Comparison of ENCODE assay signal across 10 cellular contexts in the genomic region with DNA sequence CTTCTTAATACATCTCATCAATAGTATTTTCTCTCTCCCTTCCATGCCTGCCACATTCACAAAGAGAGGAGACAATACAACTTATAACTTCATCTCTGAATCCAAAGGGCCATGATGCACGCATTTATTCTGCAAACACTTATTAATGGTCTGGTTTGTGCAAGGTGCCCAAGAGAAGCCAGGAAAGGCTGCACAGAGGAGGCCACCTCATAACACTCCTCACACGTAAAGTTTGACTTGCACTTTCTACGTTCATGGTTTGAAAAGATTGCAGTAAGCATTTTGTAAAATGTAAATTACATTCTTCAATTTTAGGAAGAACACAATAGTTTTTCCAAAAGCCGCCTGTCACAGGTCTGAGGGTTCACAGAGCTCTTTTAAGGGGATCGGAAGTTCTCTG. TPM values are rescaled to one million over a fixed set of nuclear protein-coding genes. Genes with fewer than 3 reads are reported as not detected.
DNase-seq lines count a peak whose midpoint lies in the region; ATAC-seq, FAIRE-seq and TF ChIP-seq lines count a peak whose summit lies in the region.
"Had no signal": no experiment of that assay in that cellular context is flagged by ENCODE, and none has a peak within 500 bp of the region (broad histone marks: within the 10 kb centered on the region; RNA-seq: fewer than 3 reads in every experiment).

No MANE protein-coding gene starts in this region.

- no peaks in the 10 kb centered on the region for H3K27me3 ChIP-seq in body of pancreas
- H3K27me3 ChIP-seq: Peyer's patch had no signal

- H3K27ac Mint-ChIP-seq in CD14-positive monocyte (no peak overlapping the region), IgD-negative memory B cell (peak overlapping the region; percentile 72 to 82 (median 75))
- H3K27ac Mint-ChIP-seq in naive thymus-derived CD8-positive, alpha-beta T cell: peak overlapping the region; percentile 29 to 96 (median 94)

- ATAC-seq in body of pancreas: no peak
- ATAC-seq in naive thymus-derived CD8-positive, alpha-beta T cell: no peak
- no peak for ATAC-seq in GM18520 (IDR thresholded peaks at IDR 0.05; ENCODE audit: unreplicated experiment)

- H3K4me3 Mint-ChIP-seq in CD14-positive monocyte (peak overlapping the region; percentile 87 to 93), IgD-negative memory B cell (peak overlapping the region; percentile 84 to 93 (median 92))
- H3K4me3 Mint-ChIP-seq in naive thymus-derived CD8-positive, alpha-beta T cell: peak overlapping the region; percentile 84 to 95 (median 90)

- no peaks in the 10 kb centered on the region for H3K9me3 ChIP-seq in body of pancreas
- H3K9me3 ChIP-seq: neutrophil, Peyer's patch had no signal

- peaks cover 0 to 6% of the 10 kb centered on the region in 2 donors for H3K36me3 Mint-ChIP-seq in CD14-positive monocyte
- no peaks in the 10 kb centered on the region for H3K36me3 Mint-ChIP-seq in IgD-negative memory B cell
- H3K36me3 Mint-ChIP-seq in naive thymus-derived CD8-positive, alpha-beta T cell: no peaks in the 10 kb centered on the region

- POLR2A ChIA-PET in naive thymus-derived CD8-positive, alpha-beta T cell (lab: Charles Lee): interaction anchor here (1.2 to 1.8 kb wide), 2 partner anchors 11 to 553 kb away, joined by 3 to 7 read pairs; a partner anchor contains a TSS

- TF ChIP-seq CTCF in CD14-positive monocyte (IDR thresholded peaks at IDR 0.05) (no peak), body of pancreas (IDR thresholded peaks at IDR 0.05) (no peak)

- no peak for DNase-seq in CD14-positive monocyte (ENCODE audit: low spot score)
- no peak for DNase-seq in body of pancreas
- DNase-seq in naive thymus-derived CD8-positive, alpha-beta T cell: no peak
- DNase-seq in mesenteric fat pad (ENCODE audit: low spot score): no peak
- DNase-seq in HTR-8/SVneo (ENCODE audit: insufficient read length, low spot score): no peak
- no peak for DNase-seq in hippocampal formation (lab: John Stamatoyannopoulos, UW)

- H3K4me1 Mint-ChIP-seq in CD14-positive monocyte (peaks cover 19% of the 10 kb centered on the region), IgD-negative memory B cell (peaks cover 14 to 30% (median 17%) of the 10 kb centered on the region in 3 donors)
- H3K4me1 Mint-ChIP-seq in naive thymus-derived CD8-positive, alpha-beta T cell: peaks cover 17 to 38% (median 34%) of the 10 kb centered on the region in 4 donors

- H3K36me3 ChIP-seq in body of pancreas (replicated peaks in 1 of 2; ENCODE audit: insufficient read depth in 1 of 2, low read depth in 2 of 2): no peaks in the 10 kb centered on the region
- H3K36me3 ChIP-seq: neutrophil, Peyer's patch had no signal

- TF ChIP-seq POLR2A in body of pancreas (IDR thresholded peaks at IDR 0.05): no peak

- H3K9me3 Mint-ChIP-seq in CD14-positive monocyte (peaks cover 0 to 7% (median 2%) of the 10 kb centered on the region in 7 donors), IgD-negative memory B cell (no peaks in the 10 kb centered on the region)
- no peaks in the 10 kb centered on the region for H3K9me3 Mint-ChIP-seq in naive thymus-derived CD8-positive, alpha-beta T cell

- H3K27me3 Mint-ChIP-seq in CD14-positive monocyte (ENCODE audit: low read depth in 3 of 3): peaks cover 31 to 49% (median 49%) of the 10 kb centered on the region in 3 donors
- H3K27me3 Mint-ChIP-seq in IgD-negative memory B cell: no peaks in the 10 kb centered on the region
- H3K27me3 Mint-ChIP-seq in naive thymus-derived CD8-positive, alpha-beta T cell: peaks cover 0 to 9% (median 5%) of the 10 kb centered on the region in 5 donors

- WGBS in body of pancreas, 2 donors: 56 to 61% methylated on average over 5 of the region's 5 CpGs

- peaks cover 32% of the 10 kb centered on the region for H3K4me1 ChIP-seq in body of pancreas

- peak overlapping the region in 3 of 4 donors; percentile 84 to 89 (median 87) for H3K27ac ChIP-seq in body of pancreas
- H3K27ac ChIP-seq: neutrophil had no signal

- H3K4me3 ChIP-seq in body of pancreas: no peak overlapping the region

- intact Hi-C loops in CD14-positive monocyte (cut with micrococcal nuclease) (no loop called here), body of pancreas (cut with DNase I) (loop anchor here (10.0 kb wide), 1 partner anchor 93 kb away; no protein-coding TSS in a partner anchor)

- no peak for FAIRE-seq in HTR-8/SVneo (lab: Jason Lieb, UNC)

RNA-seq across cellular contexts. Expression of a gene that starts 1.2 kb away (rescaled TPM):
- polyA plus RNA-seq in CD14-positive monocyte (1 to 10 TPM; 2.8 to 3.0 TPM), IgD-negative memory B cell (23.0 TPM)
- total RNA-seq in body of pancreas (10 to 100 TPM; 11.7 to 17.1 TPM), mesenteric fat pad (45.2 TPM)
- 10 to 100 TPM; 66.9 to 75.4 TPM for total RNA-seq in naive thymus-derived CD8-positive, alpha-beta T cell
- 10 to 100 TPM; 23.4 to 29.9 (median 24.7) TPM for polyA plus RNA-seq in naive thymus-derived CD8-positive, alpha-beta T cell

Comparison
In these comparisons a context has a peak if more than half of its experiments do, and no peak if none do; other contexts are left out.
1. H3K27ac Mint-ChIP-seq: peak in IgD-negative memory B cell (3 of 3) and naive thymus-derived CD8-positive, alpha-beta T cell (10 of 10); none in CD14-positive monocyte (0 of 7).
2. Peak in every context shown above with its lines, with median percentiles within 50 percentile points of each other: H3K4me3 Mint-ChIP-seq.